In genomic region chr12:106841471-106842302, GRCh38 we compare ENCODE assay signal across 8 cellular contexts.
DNase-seq lines count a peak whose midpoint lies in the region; ATAC-seq and TF ChIP-seq lines count a peak whose summit lies in the region.

No MANE protein-coding gene starts in this region.

- DNase-seq in NAMALWA (ENCODE audit: low spot score) (peak; percentile 57), T-helper 9 cell (peak; percentile 18), epithelial cell of proximal tubule (ENCODE audit: low read depth) (peak; percentile 9), naive B cell (peak; percentile 11)

- H4K20me1 ChIP-seq in DOHH2 (ENCODE audit: control insufficient read depth, insufficient read depth, low read depth, low read length), result no peaks in the 10 kb centered on the region

- H3K36me3 ChIP-seq in DOHH2 (ENCODE audit: control insufficient read depth, low read length), result no peaks in the 10 kb centered on the region

- peaks cover 12% of the 10 kb centered on the region for H3K4me1 ChIP-seq in DOHH2 (ENCODE audit: control insufficient read depth, low read length)

- no peak overlapping the region for H3K4me3 Mint-ChIP-seq in naive B cell

- H3K27ac Mint-ChIP-seq in naive B cell, result no peak overlapping the region

- H3K4me3 ChIP-seq in DOHH2 (ENCODE audit: low read length) (no peak overlapping the region), epithelial cell of proximal tubule (ENCODE audit: low read depth, low read length) (no peak overlapping the region)

- TF ChIP-seq CTCF in 22Rv1 (IDR thresholded peaks at IDR 0.05) (peak; percentile 85), DOHH2 (IDR thresholded peaks at IDR 0.05; ENCODE audit: low read depth, low read length, poor library complexity, severe bottlenecking) (peak; percentile 75), epithelial cell of proximal tubule (conservative IDR thresholded peaks at IDR 0.05; ENCODE audit: low read depth, low read length) (peak; percentile 75)

- H3K9me3 ChIP-seq in DOHH2 (ENCODE audit: control insufficient read depth, insufficient read depth, low read length), result no peaks in the 10 kb centered on the region

- H3K27me3 ChIP-seq in DOHH2 (ENCODE audit: control insufficient read depth, low read length), result no peaks in the 10 kb centered on the region

- H3K4me1 Mint-ChIP-seq in naive B cell, result no peaks in the 10 kb centered on the region

- H3K4me2 ChIP-seq in DOHH2 (ENCODE audit: low read length), result no peak overlapping the region

- H3K9me2 ChIP-seq in DOHH2 (replicated peaks; ENCODE audit: control insufficient read depth, low read length), result no peaks in the 10 kb centered on the region

- H3K27ac ChIP-seq in 22Rv1 (no peak overlapping the region), DOHH2 (ENCODE audit: low read depth, low read length) (no peak overlapping the region)

- H3K9me3 Mint-ChIP-seq in naive B cell, result no peaks in the 10 kb centered on the region

- H3F3A ChIP-seq in DOHH2 (ENCODE audit: control insufficient read depth, insufficient read depth), result no peaks in the 10 kb centered on the region

- H3K79me2 ChIP-seq in DOHH2 (ENCODE audit: control insufficient read depth, low read length), result no peaks in the 10 kb centered on the region

- H3K36me3 Mint-ChIP-seq in naive B cell, result no peaks in the 10 kb centered on the region

- ATAC-seq in naive B cell (ENCODE audit: low read depth in 2 of 2) (peak in 1 of 2 donors; percentile 33), GM21576 (IDR thresholded peaks at IDR 0.05; ENCODE audit: unreplicated experiment) (no peak), HG03354 (IDR thresholded peaks at IDR 0.05; ENCODE audit: poor library complexity, severe bottlenecking, unreplicated experiment) (no peak)

- peaks cover 0 to 22% (median 13%) of the 10 kb centered on the region in 3 donors for H3K27me3 Mint-ChIP-seq in naive B cell
